2 cellular contexts compared by ENCODE assay signal in the genomic region with DNA sequence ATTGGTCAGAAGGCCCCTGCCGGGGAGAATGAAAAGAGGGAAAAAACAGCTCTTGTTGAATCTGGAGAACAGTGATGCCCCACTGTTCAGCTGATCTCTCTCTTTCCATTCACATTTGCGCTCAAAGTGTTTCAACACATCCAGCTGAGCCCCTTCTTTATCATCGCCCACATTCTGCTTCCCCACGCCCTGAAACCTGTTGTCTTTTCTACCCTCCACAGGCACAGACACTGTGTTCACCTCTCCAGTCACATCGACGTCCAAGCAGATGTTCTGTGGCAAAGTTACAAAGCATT.
TF ChIP-seq lines count a peak whose summit lies in the region.

No MANE protein-coding gene starts in this region.

TF ChIP-seq in IMR-90, 13 proteins besides CTCF, POLR2A, EP300 and RAD21:
- TF ChIP-seq SMC3 (IDR thresholded peaks at IDR 0.05; ENCODE audit: low read depth, low read length) (no peak), RFX5 (IDR thresholded peaks at IDR 0.05; ENCODE audit: low read depth, low read length) (no peak), NFE2L2 (IDR thresholded peaks at IDR 0.05; ENCODE audit: low read depth, low read length) (no peak), MXI1 (IDR thresholded peaks at IDR 0.05; ENCODE audit: borderline replicate concordance, low read depth, low read length) (no peak), BHLHE40 (IDR thresholded peaks at IDR 0.05; ENCODE audit: low read depth, low read length) (no peak), RCOR1 (IDR thresholded peaks at IDR 0.05; ENCODE audit: insufficient replicate concordance, low read length) (no peak), MAFK (IDR thresholded peaks at IDR 0.05; ENCODE audit: low read depth, low read length) (no peak), FOS (IDR thresholded peaks at IDR 0.05; ENCODE audit: low read depth, low read length) (no peak), ELK1 (IDR thresholded peaks at IDR 0.05; ENCODE audit: borderline replicate concordance, low read depth, low read length) (no peak), MAZ (IDR thresholded peaks at IDR 0.05; ENCODE audit: borderline replicate concordance, low read depth, low read length) (no peak), CHD1 (IDR thresholded peaks at IDR 0.05; ENCODE audit: low read depth, low read length) (no peak), CEBPB (IDR thresholded peaks at IDR 0.05; ENCODE audit: low read depth, low read length) (no peak)
- TF ChIP-seq, protein P1, sequence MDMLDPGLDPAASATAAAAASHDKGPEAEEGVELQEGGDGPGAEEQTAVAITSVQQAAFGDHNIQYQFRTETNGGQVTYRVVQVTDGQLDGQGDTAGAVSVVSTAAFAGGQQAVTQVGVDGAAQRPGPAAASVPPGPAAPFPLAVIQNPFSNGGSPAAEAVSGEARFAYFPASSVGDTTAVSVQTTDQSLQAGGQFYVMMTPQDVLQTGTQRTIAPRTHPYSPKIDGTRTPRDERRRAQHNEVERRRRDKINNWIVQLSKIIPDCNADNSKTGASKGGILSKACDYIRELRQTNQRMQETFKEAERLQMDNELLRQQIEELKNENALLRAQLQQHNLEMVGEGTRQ (IDR thresholded peaks at IDR 0.05; ENCODE audit: low read depth, low read length) = no peak
TF ChIP-seq in IMR-90: peak in this region for 0.

TF ChIP-seq in K562, 482 proteins besides CTCF, POLR2A, EP300 and RAD21:
- TF ChIP-seq CBFA2T3 (IDR thresholded peaks at IDR 0.05) (0 out of 2 replicates have a peak, but pooled peaks have one; percentile 13), ZNF140 (CRISPR knock-in tag; IDR thresholded peaks at IDR 0.05) (no peak), FOSL1 (tag; conservative IDR thresholded peaks at IDR 0.05) (no peak)
TF ChIP-seq in K562: peak in this region for 1.
